ENCODE assay signal across 20 cellular contexts in genomic region chr13:52786747-52787146, GRCh38. TPM values are rescaled to one million over a fixed set of nuclear protein-coding genes. Genes with fewer than 3 reads are reported as not detected.
A peak's percentile ranks its signal among the peaks of the same experiment; 100 is the strongest.
DNase-seq lines count a peak whose midpoint lies in the region; ATAC-seq and TF ChIP-seq lines count a peak whose summit lies in the region.
"Had no signal": no experiment of that assay in that cellular context is flagged by ENCODE, and none has a peak within 500 bp of the region (broad histone marks: within the 10 kb centered on the region; RNA-seq: fewer than 3 reads in every experiment).

No MANE protein-coding gene starts in this region.

- peak in 5 of 56 donors; percentile 14 to 35 (median 21) for TF ChIP-seq CTCF in dorsolateral prefrontal cortex (IDR thresholded peaks at IDR 0.05 in 54 of 56, conservative IDR thresholded peaks at IDR 0.05 in 2 of 56; ENCODE audit: low read depth in 1 of 56, partially characterized antibody in 56 of 56)
- no peak for TF ChIP-seq CTCF in endodermal cell (conservative IDR thresholded peaks at IDR 0.05)

- H3K9me3 ChIP-seq in endodermal cell (ENCODE audit: control insufficient read depth, low read length) = no peaks in the 10 kb centered on the region
- H3K9me3 ChIP-seq: neutrophil had no signal

- H3K4me3 ChIP-seq in dorsolateral prefrontal cortex (peak overlapping the region in 2 of 59 donors; percentile 0), endodermal cell (ENCODE audit: low read length) (no peak overlapping the region)
- H3K4me3 ChIP-seq: K562 had no signal

- H3K9me3 Mint-ChIP-seq in endodermal cell = no peaks in the 10 kb centered on the region
- H3K9me3 Mint-ChIP-seq: activated CD8-positive, alpha-beta T cell treated with anti-CD3 and anti-CD28 coated beads for 36 hours; activated T-cell treated with anti-CD3 and anti-CD28 coated beads, Interleukin-2, amount 50 U/mL, for 72 hours had no signal

- no peak for ATAC-seq in GM21381 (IDR thresholded peaks at IDR 0.05; ENCODE audit: unreplicated experiment)
- ATAC-seq in stimulated activated naive CD8-positive, alpha-beta T cell treated with anti-CD3 and anti-CD28 coated beads, Interleukin-15, Interleukin-2, amounts not matched to agents 100 U/mL and 50 U/mL, for 24 hours = no peak
- ATAC-seq: activated CD8-positive, alpha-beta T cell treated with anti-CD3 and anti-CD28 coated beads for 36 hours; activated T-cell treated with anti-CD3 and anti-CD28 coated beads, Interleukin-2, amount 50 U/mL, for 72 hours; foreskin keratinocyte; K562 had no signal

- peaks cover 9% of the 10 kb centered on the region for H3K27me3 Mint-ChIP-seq in endodermal cell (ENCODE audit: insufficient read depth)

- 89 to 90% methylated on average over 3 of the region's 3 CpGs for WGBS in endodermal cell (ENCODE audit: insufficient coverage in 1 of 2, insufficient read length in 1 of 2), 2 experiments

- H3K27ac ChIP-seq in dorsolateral prefrontal cortex = peak overlapping the region; percentile 58 to 95 (median 84)
- H3K27ac ChIP-seq in endodermal cell (ENCODE audit: low read depth, low read length) = no peak overlapping the region
- H3K27ac ChIP-seq: foreskin keratinocyte, neutrophil had no signal

- H3K27ac Mint-ChIP-seq in endodermal cell = no peak overlapping the region
- H3K27ac Mint-ChIP-seq: activated CD8-positive, alpha-beta T cell treated with anti-CD3 and anti-CD28 coated beads for 36 hours; activated T-cell treated with anti-CD3 and anti-CD28 coated beads, Interleukin-2, amount 50 U/mL, for 72 hours had no signal

- H3K4me1 Mint-ChIP-seq in endodermal cell = no peaks in the 10 kb centered on the region

- peaks cover 4% of the 10 kb centered on the region for H3K4me1 ChIP-seq in endodermal cell (ENCODE audit: control insufficient read depth, insufficient read depth, low read length)
- H3K4me1 ChIP-seq: foreskin keratinocyte had no signal

- DNase-seq in DMS79 treated with DMSO at 0.1 percent for 48 hours (lab: John Stamatoyannopoulos, UW) (peak; percentile 68), NCI-H2227 treated with DMSO at 0.1 percent for 48 hours (lab: John Stamatoyannopoulos, UW) (peak; percentile 59), dorsolateral prefrontal cortex (peak; percentile 3 to 88 (median 74)), nucleus accumbens (lab: John Stamatoyannopoulos, UW) (peak in 50 of 56 donors; percentile 5 to 83 (median 55)), endodermal cell (no peak), NCI-H1092 (lab: John Stamatoyannopoulos, UW) (no peak)
- DNase-seq in stimulated activated naive CD8-positive, alpha-beta T cell treated with anti-CD3 and anti-CD28 coated beads, Interleukin-15, Interleukin-2, amounts not matched to agents 100 U/mL and 50 U/mL, for 24 hours = no peak
- DNase-seq: activated CD8-positive, alpha-beta T cell treated with anti-CD3 and anti-CD28 coated beads for 36 hours; activated T-cell treated with anti-CD3 and anti-CD28 coated beads, Interleukin-2, amount 50 U/mL, for 72 hours; DMS153; foreskin keratinocyte; mesendoderm; NCI-H1436 treated with DMSO at 0.1 percent for 48 hours; NCI-H524; OCI-M1 had no signal

- no peaks in the 10 kb centered on the region for H3K27me3 ChIP-seq in dorsolateral prefrontal cortex
- H3K27me3 ChIP-seq in endodermal cell (ENCODE audit: control insufficient read depth, insufficient read depth, low read length, poor library complexity, severe bottlenecking) = peaks cover 23% of the 10 kb centered on the region
- H3K27me3 ChIP-seq: foreskin keratinocyte had no signal

- H3K4me3 Mint-ChIP-seq in endodermal cell = no peak overlapping the region
- H3K4me3 Mint-ChIP-seq: activated CD8-positive, alpha-beta T cell treated with anti-CD3 and anti-CD28 coated beads for 36 hours; activated T-cell treated with anti-CD3 and anti-CD28 coated beads, Interleukin-2, amount 50 U/mL, for 72 hours had no signal

- H3K36me3 ChIP-seq in endodermal cell (ENCODE audit: control insufficient read depth, insufficient read depth, low read length) = no peaks in the 10 kb centered on the region
- H3K36me3 ChIP-seq: neutrophil had no signal

- no peak overlapping the region for H3K9ac ChIP-seq in endodermal cell (ENCODE audit: extremely low read depth, low read length, poor library complexity, severe bottlenecking)

- intact Hi-C loops in dorsolateral prefrontal cortex (cut with DNase I) = loop anchor here (5.0 kb wide), 1 partner anchor 134 kb away; the partner anchor contains the start of gene SUGT1 (in 2 of the 2)

- no peaks in the 10 kb centered on the region for H3K36me3 Mint-ChIP-seq in endodermal cell (ENCODE audit: low read depth)

RNA-seq across cellular contexts. Expression of gene CNMD, which starts 47.1 kb away (rescaled TPM):
- total RNA-seq in dorsolateral prefrontal cortex (1 to 10 TPM in 84 of 120 experiments, under 1 TPM in 30, not detected in 6; 0.36 to 4.4 (median 1.4) TPM), endodermal cell (1 to 10 TPM; 1.2 to 3.3 TPM)
- polyA plus RNA-seq in endodermal cell (2013, experiment 1 of 2) = 6.7 TPM
- polyA plus RNA-seq in endodermal cell (2013, experiment 2 of 2) = 4.9 TPM
- total RNA-seq: activated CD8-positive, alpha-beta T cell treated with anti-CD3 and anti-CD28 coated beads for 36 hours; activated T-cell treated with anti-CD3 and anti-CD28 coated beads, Interleukin-2, amount 50 U/mL, for 72 hours; chondrocyte; foreskin keratinocyte; K562; ureter had no signal
- polyA plus RNA-seq: foreskin keratinocyte, K562 had no signal

Comparison
In these comparisons a context has a peak if more than half of its experiments do, and no peak if none do; other contexts are left out.
1. DNase-seq: peak in DMS79 treated with DMSO at 0.1 percent for 48 hours (single experiment), NCI-H2227 treated with DMSO at 0.1 percent for 48 hours (single experiment), dorsolateral prefrontal cortex (10 of 10) and nucleus accumbens (50 of 56); none in endodermal cell (single experiment), NCI-H1092 (single experiment) and stimulated activated naive CD8-positive, alpha-beta T cell treated with anti-CD3 and anti-CD28 coated beads, Interleukin-15, Interleukin-2, amounts not matched to agents 100 U/mL and 50 U/mL, for 24 hours (single experiment).